Comparison of ENCODE assay signal across 19 cellular contexts in genomic region chr4:84085986-84086385, GRCh38.
A peak's percentile ranks its signal among the peaks of the same experiment; 100 is the strongest.
DNase-seq lines count a peak whose midpoint lies in the region; TF ChIP-seq lines count a peak whose summit lies in the region.
"Had no signal": no experiment of that assay in that cellular context is flagged by ENCODE, and none has a peak within 500 bp of the region (broad histone marks: within the 10 kb centered on the region; RNA-seq: fewer than 3 reads in every experiment).

No MANE protein-coding gene starts in this region.

- H3K4me3 ChIP-seq in WERI-Rb-1 (ENCODE audit: low read depth, low read length) = no peak overlapping the region
- H3K4me3 ChIP-seq in retinal pigment epithelial cell (ENCODE audit: low read length) = no peak overlapping the region
- H3K4me3 ChIP-seq: BLaER1 treated with 17β-estradiol and CSF1 and Interleukin-3, amounts not matched to agents 10 nM and 100 nM; GM23248; K562 had no signal

- H3K27me3 ChIP-seq in WERI-Rb-1 (ENCODE audit: insufficient read depth, low read depth, severe bottlenecking) = no peaks in the 10 kb centered on the region
- H3K27me3 ChIP-seq: BLaER1 treated with 17β-estradiol and CSF1 and Interleukin-3, amounts not matched to agents 10 nM and 100 nM had no signal

- TF ChIP-seq CTCF in WERI-Rb-1 (IDR thresholded peaks at IDR 0.05; ENCODE audit: low read depth, low read length) = peak; percentile 39; the same call in 1 of the 2 replicates
- peak; percentile 6 for TF ChIP-seq CTCF in retinal pigment epithelial cell (conservative IDR thresholded peaks at IDR 0.05; ENCODE audit: low read depth, low read length)

- in situ Hi-C loops in G401 (cut with HindIII; ENCODE audit: low sequenced_read_pairs) = no loop called here

- DNase-seq in G401 (ENCODE audit: low spot score) = peak; percentile 87
- DNase-seq in NCI-H446 treated with DMSO at 0.1 percent for 48 hours (lab: John Stamatoyannopoulos, UW) = peak; percentile 58
- DNase-seq in WERI-Rb-1 = peak; percentile 90
- DNase-seq in retinal pigment epithelial cell (ENCODE audit: low read depth) = peak; percentile 9
- no peak for DNase-seq in A172 (ENCODE audit: low spot score)
- DNase-seq in activated CD4-positive, alpha-beta T cell treated with anti-CD3 and anti-CD28 coated beads, Interleukin-2, amount 10 ng/mL, durations not matched to agents 24 days and 14 days = no peak
- no peak for DNase-seq in RPMI8226
- DNase-seq: CD8-positive, alpha-beta memory T cell; COR-L47; DMS53; DND-41; EL; GM23248; H7; HFFc6; IMR-90 had no signal

- no peaks in the 10 kb centered on the region for H3K4me1 Mint-ChIP-seq in activated CD4-positive, alpha-beta T cell treated with anti-CD3 and anti-CD28 coated beads, Interleukin-2, amount 10 ng/mL, durations not matched to agents 24 days and 14 days
- H3K4me1 Mint-ChIP-seq: B cell; CD8-positive, alpha-beta memory T cell had no signal

- peak overlapping the region; percentile 57 for H3K27ac ChIP-seq in WERI-Rb-1
- H3K27ac ChIP-seq: BLaER1 treated with 17β-estradiol and CSF1 and Interleukin-3, amounts not matched to agents 10 nM and 100 nM; GM23248 had no signal

- no peaks in the 10 kb centered on the region for H3K36me3 Mint-ChIP-seq in activated CD4-positive, alpha-beta T cell treated with anti-CD3 and anti-CD28 coated beads, Interleukin-2, amount 10 ng/mL, durations not matched to agents 24 days and 14 days (ENCODE audit: low read depth)
- H3K36me3 Mint-ChIP-seq: CD8-positive, alpha-beta memory T cell had no signal

- no peak overlapping the region for H3K4me3 Mint-ChIP-seq in activated CD4-positive, alpha-beta T cell treated with anti-CD3 and anti-CD28 coated beads, Interleukin-2, amount 10 ng/mL, durations not matched to agents 24 days and 14 days
- H3K4me3 Mint-ChIP-seq: B cell; CD8-positive, alpha-beta memory T cell; HFFc6 had no signal

- no peak overlapping the region for H3K27ac Mint-ChIP-seq in activated CD4-positive, alpha-beta T cell treated with anti-CD3 and anti-CD28 coated beads, Interleukin-2, amount 10 ng/mL, durations not matched to agents 24 days and 14 days
- H3K27ac Mint-ChIP-seq: B cell; CD8-positive, alpha-beta memory T cell; HFFc6 had no signal

- H3K9me3 Mint-ChIP-seq in activated CD4-positive, alpha-beta T cell treated with anti-CD3 and anti-CD28 coated beads, Interleukin-2, amount 10 ng/mL, durations not matched to agents 24 days and 14 days = no peaks in the 10 kb centered on the region
- H3K9me3 Mint-ChIP-seq: HFFc6 had no signal

- intact Hi-C loops in activated CD4-positive, alpha-beta T cell treated with anti-CD3 and anti-CD28 coated beads, Interleukin-2, amount 10 ng/mL, durations not matched to agents 24 days and 14 days (cut with micrococcal nuclease) = no loop called here

- H3K27me3 Mint-ChIP-seq in activated CD4-positive, alpha-beta T cell treated with anti-CD3 and anti-CD28 coated beads, Interleukin-2, amount 10 ng/mL, durations not matched to agents 24 days and 14 days = no peaks in the 10 kb centered on the region
- H3K27me3 Mint-ChIP-seq: B cell; CD8-positive, alpha-beta memory T cell had no signal

- no peaks in the 10 kb centered on the region for H3K36me3 ChIP-seq in WERI-Rb-1
- H3K36me3 ChIP-seq: BLaER1 treated with 17β-estradiol and CSF1 and Interleukin-3, amounts not matched to agents 10 nM and 100 nM had no signal

- H3K9me3 ChIP-seq in WERI-Rb-1 (ENCODE audit: severe bottlenecking) = peaks cover 3% of the 10 kb centered on the region
- H3K9me3 ChIP-seq: BLaER1 treated with 17β-estradiol and CSF1 and Interleukin-3, amounts not matched to agents 10 nM and 100 nM had no signal

Comparison
In these comparisons a context has a peak if more than half of its experiments do, and no peak if none do; other contexts are left out.
1. DNase-seq: peak in G401 (single experiment), NCI-H446 treated with DMSO at 0.1 percent for 48 hours (single experiment), WERI-Rb-1 (single experiment) and retinal pigment epithelial cell (single experiment); none in A172 (single experiment), activated CD4-positive, alpha-beta T cell treated with anti-CD3 and anti-CD28 coated beads, Interleukin-2, amount 10 ng/mL, durations not matched to agents 24 days and 14 days (single experiment) and RPMI8226 (single experiment).